ENCODE assay signal across 38 cellular contexts in genomic region chr17:6915620-6916019, GRCh38.
"Had no signal": no experiment of that assay in that cellular context is flagged by ENCODE, and none has a peak within 500 bp of the region (broad histone marks: within the 10 kb centered on the region; RNA-seq: fewer than 3 reads in every experiment).

No MANE protein-coding gene starts in this region.

- H3K27ac Mint-ChIP-seq: activated CD4-positive, alpha-beta memory T cell treated with anti-CD3 and anti-CD28 coated beads, Interleukin-2, amount 10 ng/mL, durations not matched to agents 7 days and 5 days; activated CD4-positive, alpha-beta T cell treated with anti-CD3 and anti-CD28 coated beads for 36 hours; activated CD4-positive, alpha-beta T cell treated with anti-CD3 and anti-CD28 coated beads, Interleukin-2, amount 10 ng/mL, durations not matched to agents 7 days and 5 days; activated CD8-positive, alpha-beta memory T cell treated with anti-CD3 and anti-CD28 coated beads, Interleukin-2, amount 10 ng/mL, durations not matched to agents 7 days and 5 days; activated CD8-positive, alpha-beta T cell treated with anti-CD3 and anti-CD28 coated beads, Interleukin-2, amount 10 ng/mL, durations not matched to agents 7 days and 5 days; activated naive CD4-positive, alpha-beta T cell treated with anti-CD3 and anti-CD28 coated beads, Interleukin-2, amount 10 ng/mL, durations not matched to agents 7 days and 5 days; activated naive CD4-positive, alpha-beta T cell treated with anti-CD3 and anti-CD28 coated beads, Interleukin-2, amount 50 U/mL, for 24 hours; activated naive CD8-positive, alpha-beta T cell; activated naive CD8-positive, alpha-beta T cell treated with anti-CD3 and anti-CD28 coated beads, Interleukin-2, amount 10 ng/mL, durations not matched to agents 7 days and 5 days; activated naive CD8-positive, alpha-beta T cell treated with anti-CD3 and anti-CD28 coated beads, Interleukin-2, amount 50 U/mL, for 24 hours; activated T-cell treated with anti-CD3 and anti-CD28 coated beads, Interleukin-2, amount 50 U/mL, for 24 hours; activated T-helper 2 cell treated with anti-CD3 and anti-CD28 coated beads, Interferon-gamma antibody, Interleukin-2, Interleukin-4, amounts not matched to agents 10 μg/mL and 5 μg/mL and 100 μg/mL, durations not matched to agents 14 hours and 24 hours and 36 hours; brain; T-helper 1 cell treated with Interleukin-12 subunit alpha and Interleukin-12 subunit beta and Interleukin-4 antibody, amounts not matched to agents 30 μg/mL and 1 μg/mL, for 36 hours; T-helper 2 cell treated with Interferon-gamma antibody and Interleukin-4, amounts not matched to agents 5 μg/mL and 100 μg/mL, for 36 hours; WTC11 had no signal

- H3K27me3 Mint-ChIP-seq: activated naive CD4-positive, alpha-beta T cell treated with anti-CD3 and anti-CD28 coated beads, Interleukin-2, amount 50 U/mL, for 24 hours had no signal

- DNase-seq: activated CD4-positive, alpha-beta memory T cell treated with anti-CD3 and anti-CD28 coated beads, Interleukin-2, amount 10 ng/mL, durations not matched to agents 7 days and 5 days; activated CD4-positive, alpha-beta T cell treated with anti-CD3 and anti-CD28 coated beads for 1 hour; activated CD4-positive, alpha-beta T cell treated with anti-CD3 and anti-CD28 coated beads for 36 hours; activated CD4-positive, alpha-beta T cell treated with anti-CD3 and anti-CD28 coated beads for 48 hours; activated CD4-positive, alpha-beta T cell treated with anti-CD3 and anti-CD28 coated beads, Interleukin-2, amount 10 ng/mL, durations not matched to agents 7 days and 5 days; activated CD4-positive, alpha-beta T cell treated with anti-CD3 and anti-CD28 coated beads, Interleukin-2, amount 50 U/mL, for 48 hours; activated CD4-positive, CD25-positive, alpha-beta regulatory T cell; activated CD8-positive, alpha-beta memory T cell treated with anti-CD3 and anti-CD28 coated beads for 24 hours; activated CD8-positive, alpha-beta memory T cell treated with anti-CD3 and anti-CD28 coated beads, Interleukin-2, amount 10 ng/mL, durations not matched to agents 7 days and 5 days; activated CD8-positive, alpha-beta memory T cell treated with anti-CD3 and anti-CD28 coated beads, Interleukin-2, amount 50 U/mL, for 48 hours; activated CD8-positive, alpha-beta T cell treated with anti-CD3 and anti-CD28 coated beads, Interleukin-2, amount 10 ng/mL, durations not matched to agents 7 days and 5 days; activated effector memory CD4-positive, alpha-beta T cell treated with Interleukin-2 at 50 U/mL for 16 hours; activated gamma-delta T cell; activated naive CD4-positive, alpha-beta T cell treated with anti-CD3 and anti-CD28 coated beads, Interleukin-2, amount 10 ng/mL, durations not matched to agents 7 days and 5 days; activated naive CD4-positive, alpha-beta T cell treated with Interleukin-2 at 50 U/mL for 16 hours; activated naive CD8-positive, alpha-beta T cell treated with anti-CD3 and anti-CD28 coated beads, Interleukin-2, amount 10 ng/mL, durations not matched to agents 7 days and 5 days; activated naive CD8-positive, alpha-beta T cell treated with anti-CD3 and anti-CD28 coated beads, Interleukin-2, amount 50 U/mL, for 24 hours; activated T-cell treated with anti-CD3 and anti-CD28 coated beads, Interleukin-2, amount 50 U/mL, for 24 hours; activated T-cell treated with anti-CD3 and anti-CD28 coated beads, Interleukin-2, amount 50 U/mL, for 48 hours; amygdala; anterior cingulate cortex; caudate nucleus; cerebellar nuclear complex; T-helper 1 cell; T-helper 2 cell; T-helper 9 cell; WERI-Rb-1 had no signal

- H3K4me3 Mint-ChIP-seq: activated CD4-positive, alpha-beta memory T cell treated with anti-CD3 and anti-CD28 coated beads, Interleukin-2, amount 10 ng/mL, durations not matched to agents 7 days and 5 days; activated CD4-positive, alpha-beta T cell treated with anti-CD3 and anti-CD28 coated beads for 36 hours; activated CD4-positive, alpha-beta T cell treated with anti-CD3 and anti-CD28 coated beads, Interleukin-2, amount 10 ng/mL, durations not matched to agents 7 days and 5 days; activated CD8-positive, alpha-beta memory T cell treated with anti-CD3 and anti-CD28 coated beads, Interleukin-2, amount 10 ng/mL, durations not matched to agents 7 days and 5 days; activated CD8-positive, alpha-beta T cell treated with anti-CD3 and anti-CD28 coated beads, Interleukin-2, amount 10 ng/mL, durations not matched to agents 7 days and 5 days; activated naive CD4-positive, alpha-beta T cell treated with anti-CD3 and anti-CD28 coated beads, Interleukin-2, amount 10 ng/mL, durations not matched to agents 7 days and 5 days; activated naive CD4-positive, alpha-beta T cell treated with anti-CD3 and anti-CD28 coated beads, Interleukin-2, amount 50 U/mL, for 24 hours; activated naive CD8-positive, alpha-beta T cell; activated naive CD8-positive, alpha-beta T cell treated with anti-CD3 and anti-CD28 coated beads, Interleukin-2, amount 50 U/mL, for 24 hours; activated T-cell treated with anti-CD3 and anti-CD28 coated beads, Interleukin-2, amount 50 U/mL, for 24 hours; brain; T-helper 1 cell treated with Interleukin-12 subunit alpha and Interleukin-12 subunit beta and Interleukin-4 antibody, amounts not matched to agents 30 μg/mL and 1 μg/mL, for 36 hours; T-helper 2 cell treated with Interferon-gamma antibody and Interleukin-4, amounts not matched to agents 5 μg/mL and 100 μg/mL, for 36 hours; WTC11 had no signal

- H3K4me3 ChIP-seq: ascending aorta, cardiac muscle cell had no signal

- H3K36me3 ChIP-seq: ascending aorta, cardiac muscle cell, WERI-Rb-1 had no signal

- ATAC-seq: activated CD4-positive, alpha-beta T cell treated with anti-CD3 and anti-CD28 coated beads for 36 hours; activated CD4-positive, CD25-positive, alpha-beta regulatory T cell treated with anti-CD3 and anti-CD28 coated beads, Interleukin-2, amount 50 U/mL, for 24 hours; activated CD8-positive, alpha-beta memory T cell treated with anti-CD3 and anti-CD28 coated beads, Interleukin-2, amount 10 ng/mL, durations not matched to agents 7 days and 5 days; activated CD8-positive, alpha-beta T cell treated with anti-CD3 and anti-CD28 coated beads, Interleukin-2, amount 10 ng/mL, durations not matched to agents 7 days and 5 days; activated naive CD8-positive, alpha-beta T cell treated with anti-CD3 and anti-CD28 coated beads, Interleukin-2, amount 50 U/mL, for 24 hours; WTC11 had no signal

- H3K9me3 ChIP-seq: ascending aorta had no signal

- H3K27me3 ChIP-seq: ascending aorta, cardiac muscle cell had no signal

- H3K9me3 Mint-ChIP-seq: activated CD4-positive, alpha-beta memory T cell treated with anti-CD3 and anti-CD28 coated beads, Interleukin-2, amount 10 ng/mL, durations not matched to agents 7 days and 5 days; activated CD4-positive, alpha-beta T cell treated with anti-CD3 and anti-CD28 coated beads, Interleukin-2, amount 10 ng/mL, durations not matched to agents 7 days and 5 days; activated naive CD4-positive, alpha-beta T cell treated with anti-CD3 and anti-CD28 coated beads, Interleukin-2, amount 10 ng/mL, durations not matched to agents 7 days and 5 days; activated naive CD4-positive, alpha-beta T cell treated with anti-CD3 and anti-CD28 coated beads, Interleukin-2, amount 50 U/mL, for 24 hours; activated naive CD8-positive, alpha-beta T cell treated with anti-CD3 and anti-CD28 coated beads, Interleukin-2, amount 10 ng/mL, durations not matched to agents 7 days and 5 days; activated naive CD8-positive, alpha-beta T cell treated with anti-CD3 and anti-CD28 coated beads, Interleukin-2, amount 50 U/mL, for 24 hours; activated T-cell treated with anti-CD3 and anti-CD28 coated beads, Interleukin-2, amount 50 U/mL, for 24 hours; activated T-helper 2 cell treated with anti-CD3 and anti-CD28 coated beads, Interferon-gamma antibody, Interleukin-2, Interleukin-4, amounts not matched to agents 10 μg/mL and 5 μg/mL and 100 μg/mL, durations not matched to agents 14 hours and 24 hours and 36 hours; brain; central memory CD8-positive, alpha-beta T cell; T-helper 1 cell treated with Interleukin-12 subunit alpha and Interleukin-12 subunit beta and Interleukin-4 antibody, amounts not matched to agents 30 μg/mL and 1 μg/mL, for 36 hours; T-helper 2 cell treated with Interferon-gamma antibody and Interleukin-4, amounts not matched to agents 5 μg/mL and 100 μg/mL, for 36 hours had no signal

- H3K36me3 Mint-ChIP-seq: activated CD8-positive, alpha-beta memory T cell treated with anti-CD3 and anti-CD28 coated beads, Interleukin-2, amount 10 ng/mL, durations not matched to agents 7 days and 5 days; activated naive CD4-positive, alpha-beta T cell treated with anti-CD3 and anti-CD28 coated beads, Interleukin-2, amount 10 ng/mL, durations not matched to agents 7 days and 5 days; activated naive CD4-positive, alpha-beta T cell treated with anti-CD3 and anti-CD28 coated beads, Interleukin-2, amount 50 U/mL, for 24 hours; activated naive CD8-positive, alpha-beta T cell; activated naive CD8-positive, alpha-beta T cell treated with anti-CD3 and anti-CD28 coated beads, Interleukin-2, amount 10 ng/mL, durations not matched to agents 7 days and 5 days; brain had no signal

- H3K27ac ChIP-seq: ascending aorta, cardiac muscle cell, WERI-Rb-1 had no signal
